ENCODE assay signal across 24 cellular contexts in the genomic region with DNA sequence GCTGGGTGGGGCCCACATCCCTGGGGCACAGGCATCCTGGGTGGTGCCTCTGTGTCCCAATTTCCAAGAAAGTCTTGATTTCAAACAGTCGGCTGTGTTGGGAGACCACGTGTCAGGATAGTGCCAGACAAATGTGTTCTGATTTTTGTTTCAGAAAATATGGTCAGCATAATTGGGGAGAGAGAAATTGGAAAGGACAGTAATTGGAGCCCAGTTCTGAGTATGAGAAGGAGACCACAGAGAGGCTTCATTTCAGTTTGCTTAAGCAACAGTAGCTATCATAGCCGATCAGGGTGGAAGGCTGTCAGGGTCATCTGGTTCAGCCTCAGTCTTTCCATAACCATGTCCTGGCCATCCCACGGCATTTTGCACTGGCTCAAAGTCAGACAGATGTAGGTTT.
"Had no signal": no experiment of that assay in that cellular context is flagged by ENCODE, and none has a peak within 500 bp of the region (broad histone marks: within the 10 kb centered on the region; RNA-seq: fewer than 3 reads in every experiment).

No MANE protein-coding gene starts in this region.

- H3K27ac ChIP-seq: neural progenitor cell, ovary, parathyroid adenoma, psoas muscle, right lobe of liver, sigmoid colon, stomach, thoracic aorta, thyroid gland, tibial nerve, upper lobe of left lung, vagina had no signal

- H3K27me3 ChIP-seq: neural progenitor cell, ovary, right lobe of liver, sigmoid colon, stomach, thyroid gland, tibial nerve, upper lobe of left lung, vagina had no signal

- ATAC-seq: psoas muscle; right cardiac atrium; right lobe of liver; stimulated activated effector memory CD8-positive, alpha-beta T cell treated with anti-CD3 and anti-CD28 coated beads, Interleukin-12 subunit alpha, Interleukin-12 subunit beta, amount 100 ng/mL, for 72 hours; stimulated activated naive B cell treated with anti-CD40 and anti-IgM and Interleukin-4, amounts not matched to agents 10 μg/mL and 1 μg/mL and 100 μg/mL, for 72 hours had no signal

- H3K36me3 ChIP-seq: neural progenitor cell, ovary, right lobe of liver, sigmoid colon, stomach, thoracic aorta, thyroid gland, tibial nerve, upper lobe of left lung, vagina had no signal

- H3K9me3 ChIP-seq: ovary, psoas muscle, right lobe of liver, sigmoid colon, stomach, thoracic aorta, thyroid gland, tibial nerve, upper lobe of left lung, vagina had no signal

- H3K4me1 ChIP-seq: neural progenitor cell, parathyroid adenoma, psoas muscle, right lobe of liver, sigmoid colon, stomach, thyroid gland, tibial nerve, upper lobe of left lung, vagina had no signal

- H2AFZ ChIP-seq: neural progenitor cell, parathyroid adenoma had no signal

- DNase-seq: occipital lobe; ovary; posterior cingulate gyrus; psoas muscle; right cardiac atrium; sigmoid colon; small intestine; stimulated activated CD4-positive, alpha-beta T cell treated with anti-CD3 and anti-CD28 coated beads, Interleukin-15, amount 100 ng/mL, for 24 hours; stimulated activated CD4-positive, alpha-beta T cell treated with anti-CD3 and anti-CD28 coated beads, Interleukin-2, amount 100 ng/mL, for 24 hours; stimulated activated CD4-positive, alpha-beta T cell treated with anti-CD3 and anti-CD28 coated beads, Interleukin-2, amount 100 ng/mL, for 48 hours; stimulated activated CD4-positive, alpha-beta T cell treated with anti-CD3 and anti-CD28 coated beads, Interleukin-4, amount 100 ng/mL, for 24 hours; stimulated activated naive B cell treated with anti-CD40 and anti-IgM and Interleukin-4, amounts not matched to agents 10 μg/mL and 1 μg/mL and 100 μg/mL, for 72 hours; stimulated activated naive CD4-positive, alpha-beta T cell treated with Interleukin-2 at 50 U/mL for 16 hours; stomach; thyroid gland; trophoblast cell; upper lobe of left lung had no signal

- H3K4me2 ChIP-seq: neural progenitor cell had no signal

- H3K4me3 ChIP-seq: neural progenitor cell, ovary, psoas muscle, right lobe of liver, sigmoid colon, stomach, thoracic aorta, thyroid gland, tibial nerve, upper lobe of left lung, vagina had no signal

- H3K79me2 ChIP-seq: parathyroid adenoma had no signal

- H3K9ac ChIP-seq: neural progenitor cell, parathyroid adenoma had no signal
